ENCODE assay signal across 8 cellular contexts in genomic region chr16:28277537-28278388, GRCh38. TPM values are rescaled to one million over a fixed set of nuclear protein-coding genes. Genes with fewer than 3 reads are reported as not detected.
DNase-seq lines count a peak whose midpoint lies in the region; ATAC-seq lines count a peak whose summit lies in the region.

No MANE protein-coding gene starts in this region.

- ATAC-seq in HG03354 (IDR thresholded peaks at IDR 0.05; ENCODE audit: poor library complexity, severe bottlenecking, unreplicated experiment) (peak; percentile 57), HG03342 (IDR thresholded peaks at IDR 0.05; ENCODE audit: unreplicated experiment) (no peak)
- ATAC-seq in activated CD8-positive, alpha-beta T cell treated with anti-CD3 and anti-CD28 coated beads, Interleukin-2, amount 10 ng/mL, durations not matched to agents 7 days and 5 days = peak; percentile 82

- H3K36me3 Mint-ChIP-seq in activated CD8-positive, alpha-beta T cell treated with anti-CD3 and anti-CD28 coated beads, Interleukin-2, amount 10 ng/mL, durations not matched to agents 7 days and 5 days (ENCODE audit: low read depth) = no peaks in the 10 kb centered on the region

- POLR2A ChIA-PET in activated CD8-positive, alpha-beta T cell treated with anti-CD3 and anti-CD28 coated beads, Interleukin-2, amount 10 ng/mL, durations not matched to agents 7 days and 5 days (lab: Charles Lee) = interaction anchor here (0.9 to 1.1 kb wide), 7 partner anchors 15 to 257 kb away, joined by 3 to 6 read pairs (median 3); partner anchors contain the start of gene SBK1

- DNase-seq in COLO668 (lab: John Stamatoyannopoulos, UW; ENCODE audit: unreplicated experiment) = peak; percentile 82
- DNase-seq in NCI-H82 (lab: John Stamatoyannopoulos, UW) = peak; percentile 87
- DNase-seq in activated CD8-positive, alpha-beta T cell treated with anti-CD3 and anti-CD28 coated beads, Interleukin-2, amount 10 ng/mL, durations not matched to agents 7 days and 5 days = peak; percentile 90
- DNase-seq in effector CD4-positive, alpha-beta T cell = peak; percentile 82
- DNase-seq in medulla oblongata (ENCODE audit: extremely low spot score) = peak; percentile 87
- DNase-seq in stimulated activated CD4-positive, alpha-beta T cell treated with anti-CD3 and anti-CD28 coated beads, TNF-alpha, amount 100 ng/mL, for 24 hours (ENCODE audit: low read depth in 3 of 3) = peak; percentile 69 to 83 (median 80)

- no peaks in the 10 kb centered on the region for H3K9me3 Mint-ChIP-seq in activated CD8-positive, alpha-beta T cell treated with anti-CD3 and anti-CD28 coated beads, Interleukin-2, amount 10 ng/mL, durations not matched to agents 7 days and 5 days (ENCODE audit: insufficient read depth)

- H3K27ac Mint-ChIP-seq in activated CD8-positive, alpha-beta T cell treated with anti-CD3 and anti-CD28 coated beads, Interleukin-2, amount 10 ng/mL, durations not matched to agents 7 days and 5 days = peak overlapping the region; percentile 90

- H3K4me1 Mint-ChIP-seq in activated CD8-positive, alpha-beta T cell treated with anti-CD3 and anti-CD28 coated beads, Interleukin-2, amount 10 ng/mL, durations not matched to agents 7 days and 5 days (ENCODE audit: low read depth) = peaks cover 41% of the 10 kb centered on the region

- peak overlapping the region; percentile 68 for H3K4me3 Mint-ChIP-seq in activated CD8-positive, alpha-beta T cell treated with anti-CD3 and anti-CD28 coated beads, Interleukin-2, amount 10 ng/mL, durations not matched to agents 7 days and 5 days

- CTCF ChIA-PET in activated CD8-positive, alpha-beta T cell treated with anti-CD3 and anti-CD28 coated beads, Interleukin-2, amount 10 ng/mL, durations not matched to agents 7 days and 5 days (lab: Charles Lee) = interaction anchor here (0.7 to 10.1 kb wide), 21 partner anchors 8 to 272 kb away, joined by 3 to 207 read pairs (median 6); partner anchors contain the start of gene SBK1

- peaks cover 16% of the 10 kb centered on the region for H3K27me3 Mint-ChIP-seq in activated CD8-positive, alpha-beta T cell treated with anti-CD3 and anti-CD28 coated beads, Interleukin-2, amount 10 ng/mL, durations not matched to agents 7 days and 5 days (ENCODE audit: low read depth)

RNA-seq across cellular contexts. Expression of gene SBK1, which starts 14.6 kb away (rescaled TPM):
- 10 to 100 TPM; 10.0 to 10.7 TPM for total RNA-seq in activated CD8-positive, alpha-beta T cell treated with anti-CD3 and anti-CD28 coated beads, Interleukin-2, amount 10 ng/mL, durations not matched to agents 7 days and 5 days
